Comparison of ENCODE assay signal across 9 cellular contexts in the genomic region with DNA sequence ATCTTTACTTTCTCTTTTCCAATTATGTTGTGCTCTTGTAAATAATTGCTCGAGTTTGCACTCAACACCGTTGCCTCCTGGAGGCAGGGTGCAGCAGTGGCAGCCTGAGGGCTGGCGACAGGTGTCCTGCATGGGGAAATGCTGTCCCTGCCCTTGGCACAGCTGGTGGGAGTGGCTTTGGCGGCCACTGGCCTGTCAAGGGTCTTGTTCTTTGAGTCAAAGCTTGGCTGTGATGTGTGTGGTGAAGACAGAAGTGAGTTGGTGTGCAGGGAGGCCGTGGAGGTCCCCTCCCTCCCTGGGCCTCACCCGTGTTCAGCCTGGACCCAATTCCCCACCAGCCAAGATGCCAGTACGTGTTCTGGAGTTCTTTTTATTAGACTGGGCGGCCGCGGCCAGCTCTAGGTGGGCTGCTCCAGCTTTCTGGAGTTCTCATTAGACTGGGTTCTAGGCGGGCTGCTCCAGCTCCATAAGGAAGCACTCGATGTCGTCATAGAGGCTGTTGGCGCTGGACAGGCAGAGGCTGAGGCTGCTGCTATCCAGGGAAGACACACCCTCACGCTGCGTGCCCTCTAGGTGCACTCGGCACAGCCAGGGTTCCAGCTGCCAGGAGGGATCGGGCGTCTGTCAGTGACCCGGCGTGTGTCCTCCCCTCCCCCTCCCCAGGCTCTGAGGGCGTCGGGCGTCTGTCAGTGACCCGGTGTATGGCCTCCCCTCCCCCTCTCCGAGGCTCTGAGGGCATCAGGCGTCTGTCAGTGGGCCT. TPM values are rescaled to one million over a fixed set of nuclear protein-coding genes. Genes with fewer than 3 reads are reported as not detected.
A peak's percentile ranks its signal among the peaks of the same experiment; 100 is the strongest.
DNase-seq lines count a peak whose midpoint lies in the region; ATAC-seq and TF ChIP-seq lines count a peak whose summit lies in the region.
"Had no signal": no experiment of that assay in that cellular context is flagged by ENCODE, and none has a peak within 500 bp of the region (broad histone marks: within the 10 kb centered on the region; RNA-seq: fewer than 3 reads in every experiment).

No MANE protein-coding gene starts in this region.

- H2AFZ ChIP-seq in fibroblast of lung (ENCODE audit: low read length): no peak overlapping the region

- H3K27me3 ChIP-seq in Panc1 (ENCODE audit: control insufficient read depth, insufficient read depth, low read length) (no peaks in the 10 kb centered on the region), fibroblast of lung (ENCODE audit: control insufficient read depth, insufficient read depth, low read length) (no peaks in the 10 kb centered on the region), stomach (no peaks in the 10 kb centered on the region), prostate gland (replicated peaks; ENCODE audit: insufficient read depth) (no peaks in the 10 kb centered on the region)

- no peaks in the 10 kb centered on the region for H4K20me1 ChIP-seq in fibroblast of lung (ENCODE audit: control insufficient read depth, extremely low read depth, insufficient read depth, low read length)

- H3K9ac ChIP-seq in fibroblast of lung (ENCODE audit: insufficient read depth, low read length): no peak overlapping the region

- peaks cover 36% of the 10 kb centered on the region for H3K36me3 Mint-ChIP-seq in activated CD4-positive, alpha-beta T cell treated with anti-CD3 and anti-CD28 coated beads, Interleukin-2, amount 10 ng/mL, durations not matched to agents 24 days and 14 days (ENCODE audit: low read depth)

- intact Hi-C loops in activated CD4-positive, alpha-beta T cell treated with anti-CD3 and anti-CD28 coated beads, Interleukin-2, amount 10 ng/mL, durations not matched to agents 24 days and 14 days (cut with micrococcal nuclease): no loop called here
- intact Hi-C loops in Panc1 (cut with micrococcal nuclease; ENCODE audit: unreplicated experiment): no loop called here
- intact Hi-C loops in stomach (cut with DNase I; ENCODE audit: low total_unique reads): no loop called here
- intact Hi-C loops in prostate gland (cut with DNase I): no loop called here

- no peak for TF ChIP-seq CTCF in Panc1 (IDR thresholded peaks at IDR 0.05)
- peak; percentile 14 to 38 for TF ChIP-seq CTCF in fibroblast of lung (conservative IDR thresholded peaks at IDR 0.05 in 1 of 2, IDR thresholded peaks at IDR 0.05 in 1 of 2; ENCODE audit: low read depth in 1 of 2, low read length in 2 of 2)
- peak in 4 of 7 experiments; percentile 16 to 74 (median 53) for TF ChIP-seq CTCF in stomach (IDR thresholded peaks at IDR 0.05)
- peak in 1 of 4 experiments; percentile 15 for TF ChIP-seq CTCF in prostate gland (IDR thresholded peaks at IDR 0.05)

- H3K9me3 ChIP-seq in Panc1 (ENCODE audit: control insufficient read depth, insufficient read depth, low read depth, low read length): no peaks in the 10 kb centered on the region
- no peaks in the 10 kb centered on the region for H3K9me3 ChIP-seq in fibroblast of lung (ENCODE audit: control insufficient read depth, insufficient read depth, low read depth, low read length)
- no peaks in the 10 kb centered on the region for H3K9me3 ChIP-seq in stomach
- H3K9me3 ChIP-seq in prostate gland: no peaks in the 10 kb centered on the region

- peaks cover 25% of the 10 kb centered on the region for H3K36me3 ChIP-seq in Panc1 (ENCODE audit: control insufficient read depth, insufficient read depth, low read length)
- peaks cover 46% of the 10 kb centered on the region for H3K36me3 ChIP-seq in fibroblast of lung (ENCODE audit: control insufficient read depth, insufficient read depth, low read length)
- H3K36me3 ChIP-seq in stomach: peaks cover 59 to 72% (median 67%) of the 10 kb centered on the region in 4 donors
- H3K36me3 ChIP-seq in prostate gland: peaks cover 14 to 24% of the 10 kb centered on the region in 2 donors

- H3K27ac ChIP-seq in Panc1 (ENCODE audit: low read length) (peak overlapping the region; percentile 23; the same call in 1 of the 2 replicates), fibroblast of lung (ENCODE audit: insufficient read depth, low read length) (no peak overlapping the region), stomach (peak overlapping the region; percentile 61 to 99 (median 68)), prostate gland (peak overlapping the region in 1 of 2 donors; percentile 12)

- ATAC-seq in Panc1: peak; percentile 11

- no peak overlapping the region for H3K4me3 ChIP-seq in Panc1 (ENCODE audit: low read depth in 2 of 2, low read length in 2 of 2)
- no peak overlapping the region for H3K4me3 ChIP-seq in fibroblast of lung (replicated peaks in 1 of 4; ENCODE audit: control extremely low read depth in 1 of 4, insufficient read depth in 1 of 4, low read depth in 3 of 4, low read length in 4 of 4)
- H3K4me3 ChIP-seq in stomach: peak overlapping the region in 1 of 4 donors; percentile 58
- H3K4me3 ChIP-seq in prostate gland: no peak overlapping the region

- in situ Hi-C loops in Panc1 (cut with HindIII; ENCODE audit: low pct_unique_long_range_greater_than_20kb, low sequenced_read_pairs): no loop called here

- peak overlapping the region; percentile 12 for H3K4me3 Mint-ChIP-seq in activated CD4-positive, alpha-beta T cell treated with anti-CD3 and anti-CD28 coated beads, Interleukin-2, amount 10 ng/mL, durations not matched to agents 24 days and 14 days

- CTCF ChIA-PET in Panc1 (lab: Charles Lee): interaction anchor here (0.8 kb wide), 1 partner anchor 56 kb away, joined by 3 read pairs; no protein-coding TSS in a partner anchor

- no peaks in the 10 kb centered on the region for H3K79me2 ChIP-seq in fibroblast of lung (ENCODE audit: control insufficient read depth, insufficient read depth, low read length)

- TF ChIP-seq POLR2A in stomach (IDR thresholded peaks at IDR 0.05) (no peak), prostate gland (IDR thresholded peaks at IDR 0.05) (no peak)

- no peaks in the 10 kb centered on the region for H3K9me3 Mint-ChIP-seq in activated CD4-positive, alpha-beta T cell treated with anti-CD3 and anti-CD28 coated beads, Interleukin-2, amount 10 ng/mL, durations not matched to agents 24 days and 14 days

- POLR2A ChIA-PET in Panc1 (lab: Charles Lee): interaction anchor here (0.5 kb wide), 1 partner anchor 99 kb away, joined by 8 read pairs; no protein-coding TSS in a partner anchor

- peak overlapping the region; percentile 68 for H3K27ac Mint-ChIP-seq in activated CD4-positive, alpha-beta T cell treated with anti-CD3 and anti-CD28 coated beads, Interleukin-2, amount 10 ng/mL, durations not matched to agents 24 days and 14 days

- WGBS in stomach, 5 donors: 49 to 65% (median 56%) methylated on average over 13 to 27 of the region's 27 CpGs
- WGBS in prostate gland: 68% methylated on average over 27 of the region's 27 CpGs

- H3K4me1 ChIP-seq in Panc1 (ENCODE audit: control insufficient read depth, insufficient read depth, low read length): peaks cover 40% of the 10 kb centered on the region
- no peaks in the 10 kb centered on the region for H3K4me1 ChIP-seq in fibroblast of lung (ENCODE audit: control insufficient read depth, extremely low read depth, insufficient read depth, low read length)
- H3K4me1 ChIP-seq in stomach: peaks cover 36 to 57% (median 51%) of the 10 kb centered on the region in 4 donors
- peaks cover 15% of the 10 kb centered on the region for H3K4me1 ChIP-seq in prostate gland (replicated peaks)

- TF ChIP-seq EP300 in stomach (IDR thresholded peaks at IDR 0.05): no peak

- BruUV-seq in Panc1 (replicated peaks; lab: Mats Ljungman, UMichigan): no TSS peak

- peaks cover 20% of the 10 kb centered on the region for H3K4me1 Mint-ChIP-seq in activated CD4-positive, alpha-beta T cell treated with anti-CD3 and anti-CD28 coated beads, Interleukin-2, amount 10 ng/mL, durations not matched to agents 24 days and 14 days

- H3K4me2 ChIP-seq in fibroblast of lung (ENCODE audit: extremely low read depth, insufficient read depth, low read length): no peak overlapping the region

- no peaks in the 10 kb centered on the region for H3K27me3 Mint-ChIP-seq in activated CD4-positive, alpha-beta T cell treated with anti-CD3 and anti-CD28 coated beads, Interleukin-2, amount 10 ng/mL, durations not matched to agents 24 days and 14 days

- DNase-seq in activated CD4-positive, alpha-beta T cell treated with anti-CD3 and anti-CD28 coated beads, Interleukin-2, amount 10 ng/mL, durations not matched to agents 24 days and 14 days: peak; percentile 79
- no peak for DNase-seq in activated CD4-positive, alpha-beta T cell treated with anti-CD3 and anti-CD28 coated beads, Interleukin-2, amount 50 U/mL, for 48 hours
- DNase-seq in Panc1 (ENCODE audit: low read depth, low spot score) (no peak), fibroblast of lung (ENCODE audit: low read depth in 2 of 2) (peak in 1 of 2 donors; percentile 35), stomach (peak; percentile 76), occipital lobe (lab: John Stamatoyannopoulos, UW) (no peak), prostate gland (ENCODE audit: low spot score) (no peak), NCI-H1092 (lab: John Stamatoyannopoulos, UW) (no peak)

RNA-seq across cellular contexts. Expression of a gene that starts 3.4 kb away (rescaled TPM):
- total RNA-seq in activated CD4-positive, alpha-beta T cell treated with anti-CD3 and anti-CD28 coated beads, Interleukin-2, amount 10 ng/mL, durations not matched to agents 24 days and 14 days: 42.8 and 45.3 TPM in 2 replicates
- total RNA-seq in Panc1 (2021; ENCODE audit: unreplicated experiment) (23.9 TPM), fibroblast of lung (9.1 and 11.3 TPM in 2 replicates), stomach (10 to 100 TPM in 4 of 5 donors, 1 to 10 TPM in 1; 5.7 to 49.1 (median 22.5) TPM), occipital lobe (7.6 TPM), prostate gland (10 to 100 TPM; 34.7 to 39.8 TPM)
- 24.1 TPM for polyA plus RNA-seq in Panc1 (2012; ENCODE audit: insufficient read length)
- polyA plus RNA-seq in fibroblast of lung (1.3 and 1.6 TPM in 2 replicates), stomach (10 to 100 TPM; 33.0 to 43.8 (median 40.8) TPM)
- 4.1 and 4.3 TPM in 2 replicates for polyA plus RNA-seq in fibroblast of lung (2012)
- 5.0 and 11.1 TPM in 2 replicates for polyA minus RNA-seq in fibroblast of lung (ENCODE audit: low replicate concordance)

RNA-seq across cellular contexts. Expression of a gene that starts 12.4 kb away (rescaled TPM):
- total RNA-seq in activated CD4-positive, alpha-beta T cell treated with anti-CD3 and anti-CD28 coated beads, Interleukin-2, amount 10 ng/mL, durations not matched to agents 24 days and 14 days: not detected in 2 replicates
- total RNA-seq in Panc1 (2021; ENCODE audit: unreplicated experiment) (not detected), fibroblast of lung (not detected in 2 replicates), stomach (10 to 100 TPM in 1 of 5 donors, 1 to 10 TPM in 4; 2.7 to 92.1 (median 5.5) TPM), occipital lobe (not detected), prostate gland (under 1 TPM in 1 of 2 donors, not detected in 1; 0.34 TPM)
- 0.29 TPM for polyA plus RNA-seq in Panc1 (2012; ENCODE audit: insufficient read length)
- polyA plus RNA-seq in fibroblast of lung (not detected in 2 replicates), stomach (1 to 10 TPM in 1 of 3 donors, under 1 TPM in 2; 0.38 to 2.2 (median 0.92) TPM)
- polyA plus RNA-seq in fibroblast of lung (2012): not detected in 2 replicates
- not detected in 2 replicates for polyA minus RNA-seq in fibroblast of lung (ENCODE audit: low replicate concordance)
- total RNA-seq: activated CD8-positive, alpha-beta memory T cell treated with anti-CD3 and anti-CD28 coated beads for 36 hours had no signal

RNA-seq across cellular contexts. Expression of a gene that starts 14.6 kb away (rescaled TPM):
- not detected in 2 replicates for total RNA-seq in activated CD4-positive, alpha-beta T cell treated with anti-CD3 and anti-CD28 coated beads, Interleukin-2, amount 10 ng/mL, durations not matched to agents 24 days and 14 days
- total RNA-seq in Panc1 (2021; ENCODE audit: unreplicated experiment) (not detected), fibroblast of lung (not detected in 2 replicates), stomach (1 to 10 TPM in 1 of 5 donors, not detected in 4; 3.1 TPM), occipital lobe (not detected), prostate gland (not detected)
- not detected for polyA plus RNA-seq in Panc1 (2012; ENCODE audit: insufficient read length)
- polyA plus RNA-seq in fibroblast of lung (not detected in 2 replicates), stomach (under 1 TPM in 1 of 3 donors, not detected in 2; 0.95 TPM)
- not detected in 2 replicates for polyA plus RNA-seq in fibroblast of lung (2012)
- not detected in 2 replicates for polyA minus RNA-seq in fibroblast of lung (ENCODE audit: low replicate concordance)
- total RNA-seq: activated CD8-positive, alpha-beta memory T cell treated with anti-CD3 and anti-CD28 coated beads for 36 hours had no signal

RNA-seq across cellular contexts. Expression of a gene that starts 24.7 kb away (rescaled TPM):
- total RNA-seq in activated CD4-positive, alpha-beta T cell treated with anti-CD3 and anti-CD28 coated beads, Interleukin-2, amount 10 ng/mL, durations not matched to agents 24 days and 14 days: 0.14 and 0.28 TPM in 2 replicates
- total RNA-seq in Panc1 (2021; ENCODE audit: unreplicated experiment): 0.95 TPM
- polyA plus RNA-seq in Panc1 (2012; ENCODE audit: insufficient read length): 3.0 TPM
- total RNA-seq in fibroblast of lung: 0.17 TPM in 1 of 2 replicates, not detected in the other
- polyA plus RNA-seq in fibroblast of lung: not detected in 2 replicates
- 0.10 and 0.21 TPM in 2 replicates for polyA plus RNA-seq in fibroblast of lung (2012)
- polyA minus RNA-seq in fibroblast of lung (ENCODE audit: low replicate concordance): not detected in 2 replicates
- total RNA-seq in stomach: not detected
- 1 to 10 TPM in 1 of 3 donors, under 1 TPM in 2; 0.19 to 1.7 (median 0.50) TPM for polyA plus RNA-seq in stomach
- 0.16 TPM for total RNA-seq in occipital lobe
- under 1 TPM; 0.68 TPM for total RNA-seq in prostate gland

RNA-seq across cellular contexts. Expression of a gene that starts 36.1 kb away (rescaled TPM):
- total RNA-seq in activated CD4-positive, alpha-beta T cell treated with anti-CD3 and anti-CD28 coated beads, Interleukin-2, amount 10 ng/mL, durations not matched to agents 24 days and 14 days: 54.8 and 57.4 TPM in 2 replicates
- total RNA-seq in Panc1 (2021; ENCODE audit: unreplicated experiment) (90.6 TPM), fibroblast of lung (16.8 and 18.7 TPM in 2 replicates), stomach (10 to 100 TPM; 17.5 to 60.8 (median 29.9) TPM), occipital lobe (27.3 TPM), prostate gland (10 to 100 TPM; 20.8 to 55.2 TPM)
- polyA plus RNA-seq in Panc1 (2012; ENCODE audit: insufficient read length): 83.1 TPM
- polyA plus RNA-seq in fibroblast of lung (5.9 and 9.7 TPM in 2 replicates), stomach (10 to 100 TPM in 1 of 3 donors, 1 to 10 TPM in 2; 7.9 to 14.8 (median 9.4) TPM)
- 11.2 and 16.3 TPM in 2 replicates for polyA plus RNA-seq in fibroblast of lung (2012)
- 12.8 and 20.2 TPM in 2 replicates for polyA minus RNA-seq in fibroblast of lung (ENCODE audit: low replicate concordance)

Comparison
In these comparisons a context has a peak if more than half of its experiments do, and no peak if none do; other contexts are left out.
1. DNase-seq: peak in activated CD4-positive, alpha-beta T cell treated with anti-CD3 and anti-CD28 coated beads, Interleukin-2, amount 10 ng/mL, durations not matched to agents 24 days and 14 days (single experiment) and stomach (single experiment); none in activated CD4-positive, alpha-beta T cell treated with anti-CD3 and anti-CD28 coated beads, Interleukin-2, amount 50 U/mL, for 48 hours (0 of 2), Panc1 (single experiment), occipital lobe (single experiment), prostate gland (single experiment) and NCI-H1092 (single experiment).